ENCODE assay signal across 29 cellular contexts in the genomic region with DNA sequence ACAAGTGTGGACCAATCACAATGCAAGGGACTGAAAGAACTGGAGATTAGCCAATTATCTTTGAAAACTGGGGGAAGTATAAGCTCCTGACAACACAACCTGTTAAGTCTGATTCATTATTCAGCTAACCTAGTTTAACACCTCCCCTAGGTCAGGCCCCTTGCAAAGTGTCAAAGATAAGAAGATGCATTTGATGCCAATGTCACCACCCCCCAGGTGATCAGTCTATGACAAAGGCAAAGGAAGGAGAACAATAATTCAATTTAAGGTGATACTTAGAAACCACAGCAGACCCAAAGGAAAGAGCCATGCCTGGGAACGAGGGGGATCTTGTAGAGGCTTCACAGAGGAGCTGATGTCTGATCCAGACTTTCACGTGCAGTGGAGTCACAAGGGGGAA.
"Had no signal": no experiment of that assay in that cellular context is flagged by ENCODE, and none has a peak within 500 bp of the region (broad histone marks: within the 10 kb centered on the region; RNA-seq: fewer than 3 reads in every experiment).

No MANE protein-coding gene starts in this region.

- H3K27ac ChIP-seq: ascending aorta, cardiac muscle cell, WERI-Rb-1 had no signal

- H3K9me3 ChIP-seq: ascending aorta had no signal

- H3K36me3 ChIP-seq: ascending aorta, cardiac muscle cell, WERI-Rb-1 had no signal

- H3K27me3 ChIP-seq: ascending aorta, cardiac muscle cell had no signal

- H3K4me3 ChIP-seq: ascending aorta, cardiac muscle cell had no signal

- DNase-seq: activated CD4-positive, alpha-beta memory T cell treated with anti-CD3 and anti-CD28 coated beads, Interleukin-2, amount 10 ng/mL, durations not matched to agents 7 days and 5 days; activated CD4-positive, alpha-beta T cell treated with anti-CD3 and anti-CD28 coated beads for 1 hour; activated CD4-positive, alpha-beta T cell treated with anti-CD3 and anti-CD28 coated beads for 36 hours; activated CD4-positive, alpha-beta T cell treated with anti-CD3 and anti-CD28 coated beads for 48 hours; activated CD4-positive, alpha-beta T cell treated with anti-CD3 and anti-CD28 coated beads, Interleukin-2, amount 10 ng/mL, durations not matched to agents 7 days and 5 days; activated CD4-positive, alpha-beta T cell treated with anti-CD3 and anti-CD28 coated beads, Interleukin-2, amount 50 U/mL, for 48 hours; activated CD4-positive, CD25-positive, alpha-beta regulatory T cell; activated CD8-positive, alpha-beta memory T cell treated with anti-CD3 and anti-CD28 coated beads for 24 hours; activated CD8-positive, alpha-beta memory T cell treated with anti-CD3 and anti-CD28 coated beads, Interleukin-2, amount 10 ng/mL, durations not matched to agents 7 days and 5 days; activated CD8-positive, alpha-beta memory T cell treated with anti-CD3 and anti-CD28 coated beads, Interleukin-2, amount 50 U/mL, for 48 hours; activated CD8-positive, alpha-beta T cell treated with anti-CD3 and anti-CD28 coated beads, Interleukin-2, amount 10 ng/mL, durations not matched to agents 7 days and 5 days; activated effector memory CD4-positive, alpha-beta T cell treated with Interleukin-2 at 50 U/mL for 16 hours; activated gamma-delta T cell; activated naive CD4-positive, alpha-beta T cell treated with anti-CD3 and anti-CD28 coated beads, Interleukin-2, amount 10 ng/mL, durations not matched to agents 7 days and 5 days; activated naive CD4-positive, alpha-beta T cell treated with Interleukin-2 at 50 U/mL for 16 hours; activated naive CD8-positive, alpha-beta T cell treated with anti-CD3 and anti-CD28 coated beads, Interleukin-2, amount 10 ng/mL, durations not matched to agents 7 days and 5 days; activated naive CD8-positive, alpha-beta T cell treated with anti-CD3 and anti-CD28 coated beads, Interleukin-2, amount 50 U/mL, for 24 hours; activated T-cell treated with anti-CD3 and anti-CD28 coated beads, Interleukin-2, amount 50 U/mL, for 24 hours; activated T-cell treated with anti-CD3 and anti-CD28 coated beads, Interleukin-2, amount 50 U/mL, for 48 hours; amygdala; anterior cingulate cortex; cerebellar nuclear complex; T-helper 1 cell; T-helper 9 cell; WERI-Rb-1 had no signal

- ATAC-seq: activated CD4-positive, alpha-beta T cell treated with anti-CD3 and anti-CD28 coated beads for 36 hours; activated CD4-positive, CD25-positive, alpha-beta regulatory T cell treated with anti-CD3 and anti-CD28 coated beads, Interleukin-2, amount 50 U/mL, for 24 hours; activated CD8-positive, alpha-beta memory T cell treated with anti-CD3 and anti-CD28 coated beads, Interleukin-2, amount 10 ng/mL, durations not matched to agents 7 days and 5 days; activated CD8-positive, alpha-beta T cell treated with anti-CD3 and anti-CD28 coated beads, Interleukin-2, amount 10 ng/mL, durations not matched to agents 7 days and 5 days; activated naive CD8-positive, alpha-beta T cell treated with anti-CD3 and anti-CD28 coated beads, Interleukin-2, amount 50 U/mL, for 24 hours; WTC11 had no signal
